In genomic region chr1:183611021-183611420, GRCh38 we compare ENCODE assay signal across 24 cellular contexts. TPM values are rescaled to one million over a fixed set of nuclear protein-coding genes. Genes with fewer than 3 reads are reported as not detected.
DNase-seq lines count a peak whose midpoint lies in the region; ATAC-seq, FAIRE-seq and TF ChIP-seq lines count a peak whose summit lies in the region.
"Had no signal": no experiment of that assay in that cellular context is flagged by ENCODE, and none has a peak within 500 bp of the region (broad histone marks: within the 10 kb centered on the region; RNA-seq: fewer than 3 reads in every experiment).

No MANE protein-coding gene starts in this region.

- no peaks in the 10 kb centered on the region for H3F3A ChIP-seq in PC-3 (ENCODE audit: low read length, unreplicated experiment)

- H3K36me3 ChIP-seq in PC-3 (ENCODE audit: low read depth, low read length) (no peaks in the 10 kb centered on the region), kidney (ENCODE audit: control insufficient read depth in 1 of 2, insufficient read depth in 2 of 2, low read length in 2 of 2) (no peaks in the 10 kb centered on the region)
- H3K36me3 ChIP-seq: BLaER1 had no signal

- H3K4me3 Mint-ChIP-seq in HFFc6, result no peak overlapping the region
- no peak overlapping the region for H3K4me3 Mint-ChIP-seq in dendritic cell treated with granulocyte-macrophage colony-stimulating factor and Interleukin-4, amounts not matched to agents 40 ng/mL and 50 ng/mL, for 4 days
- H3K4me3 Mint-ChIP-seq in type B pancreatic cell, result no peak overlapping the region
- H3K4me3 Mint-ChIP-seq: CD4-positive, CD25-positive, alpha-beta regulatory T cell; CD8-positive, alpha-beta T cell; GM23338; H9 had no signal

- in situ Hi-C loops in G401 (cut with HindIII; ENCODE audit: low sequenced_read_pairs), result no loop called here

- no peak for TF ChIP-seq CTCF in HFFc6 (IDR thresholded peaks at IDR 0.05)
- no peak for TF ChIP-seq CTCF in PC-3 (conservative IDR thresholded peaks at IDR 0.05; ENCODE audit: low read depth, low read length)
- TF ChIP-seq CTCF in type B pancreatic cell (conservative IDR thresholded peaks at IDR 0.05), result no peak
- TF ChIP-seq CTCF in kidney (IDR thresholded peaks at IDR 0.05; ENCODE audit: borderline replicate concordance, extremely low read depth, insufficient read depth), result no peak

- ATAC-seq in PC-3, result no peak
- ATAC-seq: CD8-positive, alpha-beta T cell; GM12878; GM23338; HCT116 had no signal

- H3K27ac ChIP-seq in PC-3 (ENCODE audit: low read length) (peak overlapping the region; percentile 46), kidney (ENCODE audit: low read depth in 2 of 2, low read length in 2 of 2) (no peak overlapping the region)
- H3K27ac ChIP-seq: BLaER1, C4-2B had no signal

- no peaks in the 10 kb centered on the region for H4K20me1 ChIP-seq in PC-3 (ENCODE audit: low read length)
- H4K20me1 ChIP-seq: BLaER1 had no signal

- H3K9me3 ChIP-seq in PC-3 (ENCODE audit: low read length), result no peaks in the 10 kb centered on the region
- H3K9me3 ChIP-seq in kidney (ENCODE audit: control insufficient read depth in 1 of 2, low read length in 2 of 2), result no peaks in the 10 kb centered on the region
- H3K9me3 ChIP-seq: A549, BLaER1, Caco-2 had no signal

- no peaks in the 10 kb centered on the region for H3K27me3 ChIP-seq in PC-3 (ENCODE audit: low read length)
- H3K27me3 ChIP-seq: BLaER1 had no signal

- H3K9me2 ChIP-seq in PC-3 (replicated peaks; ENCODE audit: low read length), result no peaks in the 10 kb centered on the region

- peaks cover 23% of the 10 kb centered on the region for H3K79me2 ChIP-seq in PC-3 (ENCODE audit: low read length)

- H2AFZ ChIP-seq in PC-3 (ENCODE audit: low read length), result no peak overlapping the region

- peaks cover 48% of the 10 kb centered on the region for H3K4me1 Mint-ChIP-seq in HFFc6 (ENCODE audit: low read depth)
- peaks cover 59% of the 10 kb centered on the region for H3K4me1 Mint-ChIP-seq in dendritic cell treated with granulocyte-macrophage colony-stimulating factor and Interleukin-4, amounts not matched to agents 40 ng/mL and 50 ng/mL, for 4 days (ENCODE audit: low read depth)
- H3K4me1 Mint-ChIP-seq in type B pancreatic cell (ENCODE audit: unreplicated experiment), result peaks cover 5% of the 10 kb centered on the region
- H3K4me1 Mint-ChIP-seq: CD4-positive, CD25-positive, alpha-beta regulatory T cell had no signal

- POLR2A ChIA-PET in PC-3 (lab: Charles Lee; ENCODE audit: unreplicated experiment), result no interaction called here

- H3K27me3 Mint-ChIP-seq in HFFc6 (ENCODE audit: insufficient read depth) (no peaks in the 10 kb centered on the region; the same call in 1 of the 2 replicates), type B pancreatic cell (peaks cover 3% of the 10 kb centered on the region)
- H3K27me3 Mint-ChIP-seq in dendritic cell treated with granulocyte-macrophage colony-stimulating factor and Interleukin-4, amounts not matched to agents 40 ng/mL and 50 ng/mL, for 4 days, result no peaks in the 10 kb centered on the region

- H3K4me3 ChIP-seq in PC-3 (ENCODE audit: low read length) (no peak overlapping the region), kidney (ENCODE audit: low read length in 2 of 2) (no peak overlapping the region)
- H3K4me3 ChIP-seq: A549, BLaER1, GM12878, GM23338 had no signal

- H3K9ac ChIP-seq in PC-3 (ENCODE audit: low read length) (no peak overlapping the region), kidney (ENCODE audit: low read length in 2 of 2) (no peak overlapping the region)
- H3K9ac ChIP-seq: BLaER1 had no signal

- H3K36me3 Mint-ChIP-seq in HFFc6 (ENCODE audit: low read depth), result no peaks in the 10 kb centered on the region
- H3K36me3 Mint-ChIP-seq in dendritic cell treated with granulocyte-macrophage colony-stimulating factor and Interleukin-4, amounts not matched to agents 40 ng/mL and 50 ng/mL, for 4 days (ENCODE audit: low read depth), result peaks cover 6% of the 10 kb centered on the region
- no peaks in the 10 kb centered on the region for H3K36me3 Mint-ChIP-seq in type B pancreatic cell
- H3K36me3 Mint-ChIP-seq: CD4-positive, CD25-positive, alpha-beta regulatory T cell; CD8-positive, alpha-beta T cell had no signal

- peak overlapping the region; percentile 95; the same call in 1 of the 2 replicates for H3K27ac Mint-ChIP-seq in HFFc6
- H3K27ac Mint-ChIP-seq in dendritic cell treated with granulocyte-macrophage colony-stimulating factor and Interleukin-4, amounts not matched to agents 40 ng/mL and 50 ng/mL, for 4 days, result peak overlapping the region; percentile 97
- H3K27ac Mint-ChIP-seq in type B pancreatic cell, result peak overlapping the region; percentile 58
- H3K27ac Mint-ChIP-seq: CD4-positive, CD25-positive, alpha-beta regulatory T cell; CD8-positive, alpha-beta T cell; GM23338; H9 had no signal

- no peaks in the 10 kb centered on the region for H3K9me3 Mint-ChIP-seq in HFFc6
- no peaks in the 10 kb centered on the region for H3K9me3 Mint-ChIP-seq in dendritic cell treated with granulocyte-macrophage colony-stimulating factor and Interleukin-4, amounts not matched to agents 40 ng/mL and 50 ng/mL, for 4 days
- H3K9me3 Mint-ChIP-seq in type B pancreatic cell, result no peaks in the 10 kb centered on the region
- H3K9me3 Mint-ChIP-seq: CD8-positive, alpha-beta T cell had no signal

- CTCF ChIA-PET in PC-3 (lab: Charles Lee), result no interaction called here

- H3K4me2 ChIP-seq in PC-3 (ENCODE audit: low read length), result no peak overlapping the region
- H3K4me2 ChIP-seq: BLaER1, GM23338 had no signal

- FAIRE-seq in kidney (lab: Jason Lieb, UNC), result no peak
- FAIRE-seq: A549, GM12878, GM19239 had no signal

- intact Hi-C loops in PC-3 (cut with micrococcal nuclease), result no loop called here
- intact Hi-C loops in dendritic cell treated with granulocyte-macrophage colony-stimulating factor and Interleukin-4, amounts not matched to agents 40 ng/mL and 50 ng/mL, for 4 days (cut with micrococcal nuclease), result no loop called here
- intact Hi-C loops in kidney (cut with DNase I), result no loop called here

- DNase-seq in HFFc6, result no peak
- DNase-seq in PC-3, result no peak
- DNase-seq in type B pancreatic cell (ENCODE audit: extremely low spot score, unreplicated experiment), result no peak
- no peak for DNase-seq in G401 (ENCODE audit: low spot score)
- DNase-seq in kidney, result no peak
- DNase-seq in AG08396 (ENCODE audit: low spot score), result no peak
- DNase-seq: 8988T; ACHN; Caco-2; CD4-positive, CD25-positive, alpha-beta regulatory T cell; CD8-positive, alpha-beta T cell; DMS153; DND-41; GDM1; H9 had no signal

- no TSS peak for BruUV-seq in PC-3 (replicated peaks; lab: Mats Ljungman, UMichigan)

- peaks cover 44% of the 10 kb centered on the region for H3K4me1 ChIP-seq in PC-3 (ENCODE audit: insufficient read depth, low read length)
- no peaks in the 10 kb centered on the region for H3K4me1 ChIP-seq in kidney (ENCODE audit: control insufficient read depth in 1 of 2, insufficient read depth in 1 of 2, low read depth in 1 of 2, low read length in 2 of 2)
- H3K4me1 ChIP-seq: Caco-2 had no signal

RNA-seq across cellular contexts. Expression of gene NCF2, which starts 20.8 kb away (rescaled TPM):
- 1 to 10 TPM in 4 of 6 experiments, under 1 TPM in 2; 0.61 to 2.8 (median 1.5) TPM for total RNA-seq in HFFc6 (2021; fragmentation: NEBNext Ultra II Directional; extraction: Animal tissue kit (Norgen Biotek cat#: 25700))
- total RNA-seq in PC-3 (2014; rRNA removed), result 26.1 and 31.3 TPM in 2 replicates
- 0.68 and 2.2 TPM in 2 replicates for total RNA-seq in type B pancreatic cell (ENCODE audit: low replicate concordance)
- not detected in 2 replicates for total RNA-seq in G401 (2014; rRNA removed; shearing (Covaris generic))
- 16.7 TPM for total RNA-seq in kidney
- 2.5 TPM for polyA plus RNA-seq in kidney (ENCODE audit: insufficient read depth, low read depth, low replicate concordance)
- total RNA-seq: Caco-2, GM23338, H9 had no signal
- polyA plus RNA-seq: GM23338 had no signal

RNA-seq across cellular contexts. Expression of gene ARPC5, which starts 24.6 kb away (rescaled TPM):
- 100 to 1,000 TPM; 231 to 263 (median 249) TPM for total RNA-seq in HFFc6 (2021; fragmentation: NEBNext Ultra II Directional; extraction: Animal tissue kit (Norgen Biotek cat#: 25700))
- 60.0 and 76.1 TPM in 2 replicates for total RNA-seq in PC-3 (2014; rRNA removed)
- total RNA-seq in type B pancreatic cell (ENCODE audit: low replicate concordance), result 83.5 and 94.3 TPM in 2 replicates
- 81.4 and 155 TPM in 2 replicates for total RNA-seq in G401 (2014; rRNA removed; shearing (Covaris generic))
- 107 TPM for total RNA-seq in kidney
- polyA plus RNA-seq in kidney (ENCODE audit: insufficient read depth, low read depth, low replicate concordance), result 75.9 TPM

RNA-seq across cellular contexts. Expression of gene APOBEC4, which starts 42.1 kb away (rescaled TPM):
- total RNA-seq in HFFc6 (2021; fragmentation: NEBNext Ultra II Directional; extraction: Animal tissue kit (Norgen Biotek cat#: 25700)), result not detected
- total RNA-seq in PC-3 (2014; rRNA removed) (not detected in 2 replicates), type B pancreatic cell (ENCODE audit: low replicate concordance) (not detected in 2 replicates), kidney (not detected)
- not detected in 2 replicates for total RNA-seq in G401 (2014; rRNA removed; shearing (Covaris generic))
- polyA plus RNA-seq in kidney (ENCODE audit: insufficient read depth, low read depth, low replicate concordance), result not detected
- total RNA-seq: Caco-2; CD4-positive, CD25-positive, alpha-beta regulatory T cell; CD8-positive, alpha-beta T cell; GM23338; H4; H9 had no signal
- polyA plus RNA-seq: A549; CD4-positive, CD25-positive, alpha-beta regulatory T cell had no signal
